In the genomic region with DNA sequence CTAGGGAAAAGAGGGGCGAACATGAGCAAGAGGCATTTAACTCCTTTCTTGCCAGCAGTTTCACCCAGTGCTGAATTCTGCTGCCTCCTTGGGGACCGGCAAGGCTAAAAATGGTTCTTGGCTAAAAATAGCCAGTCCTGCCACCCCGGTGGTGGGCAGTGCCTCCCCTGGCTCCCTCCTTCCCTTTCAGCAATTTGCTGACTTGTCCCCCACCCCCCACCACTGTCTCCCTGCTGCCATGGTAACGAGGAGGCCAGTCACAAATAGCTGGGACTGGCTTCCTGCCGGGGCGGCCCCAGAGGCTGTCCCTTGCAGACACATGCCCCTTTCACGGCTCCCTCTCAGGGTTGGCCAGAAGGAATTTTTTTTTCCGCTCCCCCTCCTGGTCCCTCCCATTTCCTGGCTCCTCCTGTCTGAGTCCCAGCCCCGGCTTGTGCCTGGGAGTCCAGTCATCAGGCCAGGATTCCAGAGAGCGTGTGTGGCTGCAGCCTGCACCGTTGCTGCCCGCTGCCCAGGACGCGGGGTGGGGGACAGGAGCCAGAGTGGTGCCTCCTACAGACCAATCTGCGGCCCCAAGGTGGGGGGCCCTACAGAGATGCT, we compare ENCODE assay signal across 2 cellular contexts.
TF ChIP-seq lines count a peak whose summit lies in the region.

No MANE protein-coding gene starts in this region.

TF ChIP-seq in GM23338, 12 proteins besides CTCF, POLR2A, EP300 and RAD21 (continued from another document):
- TF ChIP-seq ZNF331 (CRISPR knock-in tag; IDR thresholded peaks at IDR 0.05; ENCODE audit: low read depth): no peak
- peak; percentile 9; the same call in 1 of the 2 replicates for TF ChIP-seq CREB1 (CRISPR knock-in tag; IDR thresholded peaks at IDR 0.05; ENCODE audit: low read depth)
- peak; percentile 95 for TF ChIP-seq POLR2AphosphoS5 (IDR thresholded peaks at IDR 0.05; ENCODE audit: low read depth)

TF ChIP-seq in GM12878, 131 proteins besides CTCF, POLR2A, EP300 and RAD21 (continued from another document):
- TF ChIP-seq, protein P1, sequence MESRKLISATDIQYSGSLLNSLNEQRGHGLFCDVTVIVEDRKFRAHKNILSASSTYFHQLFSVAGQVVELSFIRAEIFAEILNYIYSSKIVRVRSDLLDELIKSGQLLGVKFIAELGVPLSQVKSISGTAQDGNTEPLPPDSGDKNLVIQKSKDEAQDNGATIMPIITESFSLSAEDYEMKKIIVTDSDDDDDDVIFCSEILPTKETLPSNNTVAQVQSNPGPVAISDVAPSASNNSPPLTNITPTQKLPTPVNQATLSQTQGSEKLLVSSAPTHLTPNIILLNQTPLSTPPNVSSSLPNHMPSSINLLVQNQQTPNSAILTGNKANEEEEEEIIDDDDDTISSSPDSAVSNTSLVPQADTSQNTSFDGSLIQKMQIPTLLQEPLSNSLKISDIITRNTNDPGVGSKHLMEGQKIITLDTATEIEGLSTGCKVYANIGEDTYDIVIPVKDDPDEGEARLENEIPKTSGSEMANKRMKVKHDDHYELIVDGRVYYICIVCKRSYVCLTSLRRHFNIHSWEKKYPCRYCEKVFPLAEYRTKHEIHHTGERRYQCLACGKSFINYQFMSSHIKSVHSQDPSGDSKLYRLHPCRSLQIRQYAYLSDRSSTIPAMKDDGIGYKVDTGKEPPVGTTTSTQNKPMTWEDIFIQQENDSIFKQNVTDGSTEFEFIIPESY (IDR thresholded peaks at IDR 0.05): no peak
- no peak for TF ChIP-seq FOXM1 (IDR thresholded peaks at IDR 0.05; ENCODE audit: low read depth, low read length)
- TF ChIP-seq IKZF2 (IDR thresholded peaks at IDR 0.05): 0 out of 4 replicates have a peak, but pooled peaks of 1 of the 2 experiments have one; percentile 8
- no peak for TF ChIP-seq PAX5 (IDR thresholded peaks at IDR 0.05; ENCODE audit: borderline replicate concordance, low read depth, low read length)
- TF ChIP-seq, protein P2, sequence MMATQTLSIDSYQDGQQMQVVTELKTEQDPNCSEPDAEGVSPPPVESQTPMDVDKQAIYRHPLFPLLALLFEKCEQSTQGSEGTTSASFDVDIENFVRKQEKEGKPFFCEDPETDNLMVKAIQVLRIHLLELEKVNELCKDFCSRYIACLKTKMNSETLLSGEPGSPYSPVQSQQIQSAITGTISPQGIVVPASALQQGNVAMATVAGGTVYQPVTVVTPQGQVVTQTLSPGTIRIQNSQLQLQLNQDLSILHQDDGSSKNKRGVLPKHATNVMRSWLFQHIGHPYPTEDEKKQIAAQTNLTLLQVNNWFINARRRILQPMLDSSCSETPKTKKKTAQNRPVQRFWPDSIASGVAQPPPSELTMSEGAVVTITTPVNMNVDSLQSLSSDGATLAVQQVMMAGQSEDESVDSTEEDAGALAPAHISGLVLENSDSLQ (IDR thresholded peaks at IDR 0.05): no peak
- peak; percentile 18; the same call in 1 of the 2 replicates for TF ChIP-seq IKZF1 (conservative IDR thresholded peaks at IDR 0.05)
- no peak for TF ChIP-seq KDM1A (IDR thresholded peaks at IDR 0.05; ENCODE audit: borderline replicate concordance)
- no peak for TF ChIP-seq ZNF622 (IDR thresholded peaks at IDR 0.05)
- TF ChIP-seq ZNF274 (IDR thresholded peaks at IDR 0.05; ENCODE audit: insufficient read depth, insufficient read length): no peak
- peak; percentile 22; the same call in 1 of the 2 replicates for TF ChIP-seq POLR2AphosphoS5 (IDR thresholded peaks at IDR 0.05; ENCODE audit: low read length)
- TF ChIP-seq ESRRA (IDR thresholded peaks at IDR 0.05; ENCODE audit: low read length): no peak
- no peak for TF ChIP-seq STAT3 (IDR thresholded peaks at IDR 0.05; ENCODE audit: low read depth, low read length)
- TF ChIP-seq ZNF24 (IDR thresholded peaks at IDR 0.05): no peak
- TF ChIP-seq BMI1 (IDR thresholded peaks at IDR 0.05; ENCODE audit: borderline replicate concordance): peak; percentile 82
- TF ChIP-seq EGR1 (IDR thresholded peaks at IDR 0.05; ENCODE audit: borderline replicate concordance in 1 of 2, low read depth in 2 of 2, low read length in 2 of 2): no peak
- TF ChIP-seq FOS (IDR thresholded peaks at IDR 0.05; ENCODE audit: borderline replicate concordance, extremely low read depth, insufficient read length): no peak
- TF ChIP-seq, protein P3, sequence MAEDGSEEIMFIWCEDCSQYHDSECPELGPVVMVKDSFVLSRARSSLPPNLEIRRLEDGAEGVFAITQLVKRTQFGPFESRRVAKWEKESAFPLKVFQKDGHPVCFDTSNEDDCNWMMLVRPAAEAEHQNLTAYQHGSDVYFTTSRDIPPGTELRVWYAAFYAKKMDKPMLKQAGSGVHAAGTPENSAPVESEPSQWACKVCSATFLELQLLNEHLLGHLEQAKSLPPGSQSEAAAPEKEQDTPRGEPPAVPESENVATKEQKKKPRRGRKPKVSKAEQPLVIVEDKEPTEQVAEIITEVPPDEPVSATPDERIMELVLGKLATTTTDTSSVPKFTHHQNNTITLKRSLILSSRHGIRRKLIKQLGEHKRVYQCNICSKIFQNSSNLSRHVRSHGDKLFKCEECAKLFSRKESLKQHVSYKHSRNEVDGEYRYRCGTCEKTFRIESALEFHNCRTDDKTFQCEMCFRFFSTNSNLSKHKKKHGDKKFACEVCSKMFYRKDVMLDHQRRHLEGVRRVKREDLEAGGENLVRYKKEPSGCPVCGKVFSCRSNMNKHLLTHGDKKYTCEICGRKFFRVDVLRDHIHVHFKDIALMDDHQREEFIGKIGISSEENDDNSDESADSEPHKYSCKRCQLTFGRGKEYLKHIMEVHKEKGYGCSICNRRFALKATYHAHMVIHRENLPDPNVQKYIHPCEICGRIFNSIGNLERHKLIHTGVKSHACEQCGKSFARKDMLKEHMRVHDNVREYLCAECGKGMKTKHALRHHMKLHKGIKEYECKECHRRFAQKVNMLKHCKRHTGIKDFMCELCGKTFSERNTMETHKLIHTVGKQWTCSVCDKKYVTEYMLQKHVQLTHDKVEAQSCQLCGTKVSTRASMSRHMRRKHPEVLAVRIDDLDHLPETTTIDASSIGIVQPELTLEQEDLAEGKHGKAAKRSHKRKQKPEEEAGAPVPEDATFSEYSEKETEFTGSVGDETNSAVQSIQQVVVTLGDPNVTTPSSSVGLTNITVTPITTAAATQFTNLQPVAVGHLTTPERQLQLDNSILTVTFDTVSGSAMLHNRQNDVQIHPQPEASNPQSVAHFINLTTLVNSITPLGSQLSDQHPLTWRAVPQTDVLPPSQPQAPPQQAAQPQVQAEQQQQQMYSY (CRISPR knock-in tag; IDR thresholded peaks at IDR 0.05): no peak
- TF ChIP-seq, protein P4, sequence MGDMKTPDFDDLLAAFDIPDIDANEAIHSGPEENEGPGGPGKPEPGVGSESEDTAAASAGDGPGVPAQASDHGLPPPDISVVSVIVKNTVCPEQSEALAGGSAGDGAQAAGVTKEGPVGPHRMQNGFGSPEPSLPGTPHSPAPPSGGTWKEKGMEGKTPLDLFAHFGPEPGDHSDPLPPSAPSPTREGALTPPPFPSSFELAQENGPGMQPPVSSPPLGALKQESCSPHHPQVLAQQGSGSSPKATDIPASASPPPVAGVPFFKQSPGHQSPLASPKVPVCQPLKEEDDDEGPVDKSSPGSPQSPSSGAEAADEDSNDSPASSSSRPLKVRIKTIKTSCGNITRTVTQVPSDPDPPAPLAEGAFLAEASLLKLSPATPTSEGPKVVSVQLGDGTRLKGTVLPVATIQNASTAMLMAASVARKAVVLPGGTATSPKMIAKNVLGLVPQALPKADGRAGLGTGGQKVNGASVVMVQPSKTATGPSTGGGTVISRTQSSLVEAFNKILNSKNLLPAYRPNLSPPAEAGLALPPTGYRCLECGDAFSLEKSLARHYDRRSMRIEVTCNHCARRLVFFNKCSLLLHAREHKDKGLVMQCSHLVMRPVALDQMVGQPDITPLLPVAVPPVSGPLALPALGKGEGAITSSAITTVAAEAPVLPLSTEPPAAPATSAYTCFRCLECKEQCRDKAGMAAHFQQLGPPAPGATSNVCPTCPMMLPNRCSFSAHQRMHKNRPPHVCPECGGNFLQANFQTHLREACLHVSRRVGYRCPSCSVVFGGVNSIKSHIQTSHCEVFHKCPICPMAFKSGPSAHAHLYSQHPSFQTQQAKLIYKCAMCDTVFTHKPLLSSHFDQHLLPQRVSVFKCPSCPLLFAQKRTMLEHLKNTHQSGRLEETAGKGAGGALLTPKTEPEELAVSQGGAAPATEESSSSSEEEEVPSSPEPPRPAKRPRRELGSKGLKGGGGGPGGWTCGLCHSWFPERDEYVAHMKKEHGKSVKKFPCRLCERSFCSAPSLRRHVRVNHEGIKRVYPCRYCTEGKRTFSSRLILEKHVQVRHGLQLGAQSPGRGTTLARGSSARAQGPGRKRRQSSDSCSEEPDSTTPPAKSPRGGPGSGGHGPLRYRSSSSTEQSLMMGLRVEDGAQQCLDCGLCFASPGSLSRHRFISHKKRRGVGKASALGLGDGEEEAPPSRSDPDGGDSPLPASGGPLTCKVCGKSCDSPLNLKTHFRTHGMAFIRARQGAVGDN (IDR thresholded peaks at IDR 0.05): no peak
- no peak for TF ChIP-seq WRNIP1 (IDR thresholded peaks at IDR 0.05; ENCODE audit: borderline replicate concordance, low read depth, low read length)
- TF ChIP-seq LARP7 (IDR thresholded peaks at IDR 0.05): 0 out of 2 replicates have a peak, but pooled peaks have one; percentile 43
- TF ChIP-seq ATF7 (IDR thresholded peaks at IDR 0.05; ENCODE audit: low read depth): no peak
- TF ChIP-seq MEF2A (IDR thresholded peaks at IDR 0.05; ENCODE audit: insufficient read depth, low read depth, low read length): no peak
- TF ChIP-seq MEF2B (IDR thresholded peaks at IDR 0.05; ENCODE audit: partially characterized antibody, poor library complexity, severe bottlenecking): peak; percentile 62
- TF ChIP-seq, protein P5, sequence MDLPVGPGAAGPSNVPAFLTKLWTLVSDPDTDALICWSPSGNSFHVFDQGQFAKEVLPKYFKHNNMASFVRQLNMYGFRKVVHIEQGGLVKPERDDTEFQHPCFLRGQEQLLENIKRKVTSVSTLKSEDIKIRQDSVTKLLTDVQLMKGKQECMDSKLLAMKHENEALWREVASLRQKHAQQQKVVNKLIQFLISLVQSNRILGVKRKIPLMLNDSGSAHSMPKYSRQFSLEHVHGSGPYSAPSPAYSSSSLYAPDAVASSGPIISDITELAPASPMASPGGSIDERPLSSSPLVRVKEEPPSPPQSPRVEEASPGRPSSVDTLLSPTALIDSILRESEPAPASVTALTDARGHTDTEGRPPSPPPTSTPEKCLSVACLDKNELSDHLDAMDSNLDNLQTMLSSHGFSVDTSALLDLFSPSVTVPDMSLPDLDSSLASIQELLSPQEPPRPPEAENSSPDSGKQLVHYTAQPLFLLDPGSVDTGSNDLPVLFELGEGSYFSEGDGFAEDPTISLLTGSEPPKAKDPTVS (IDR thresholded peaks at IDR 0.05; ENCODE audit: low read depth, low read length): no peak
- peak; percentile 32; the same call in 1 of the 2 replicates for TF ChIP-seq MTA2 (IDR thresholded peaks at IDR 0.05; ENCODE audit: low read depth)
- no peak for TF ChIP-seq PML (IDR thresholded peaks at IDR 0.05; ENCODE audit: low read length)
- peak; percentile 64; the same call in 1 of the 2 replicates for TF ChIP-seq CHD2 (IDR thresholded peaks at IDR 0.05; ENCODE audit: borderline replicate concordance, low read depth, low read length)
- no peak for TF ChIP-seq TCF12 (IDR thresholded peaks at IDR 0.05; ENCODE audit: low read depth, low read length)
- TF ChIP-seq, protein P6, sequence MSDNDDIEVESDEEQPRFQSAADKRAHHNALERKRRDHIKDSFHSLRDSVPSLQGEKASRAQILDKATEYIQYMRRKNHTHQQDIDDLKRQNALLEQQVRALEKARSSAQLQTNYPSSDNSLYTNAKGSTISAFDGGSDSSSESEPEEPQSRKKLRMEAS (IDR thresholded peaks at IDR 0.05; ENCODE audit: low read depth, low read length): no peak
- TF ChIP-seq POU2F2 (IDR thresholded peaks at IDR 0.05; ENCODE audit: borderline replicate concordance, low read depth, low read length): no peak
- TF ChIP-seq SMAD5 (IDR thresholded peaks at IDR 0.05; ENCODE audit: low read depth): no peak
- TF ChIP-seq STAT1 (conservative IDR thresholded peaks at IDR 0.05): no peak
- no peak for TF ChIP-seq MYC (IDR thresholded peaks at IDR 0.05; ENCODE audit: insufficient read depth, insufficient read length, insufficient replicate concordance, low read length, severe bottlenecking)
